26 cellular contexts compared by ENCODE assay signal in the genomic region with DNA sequence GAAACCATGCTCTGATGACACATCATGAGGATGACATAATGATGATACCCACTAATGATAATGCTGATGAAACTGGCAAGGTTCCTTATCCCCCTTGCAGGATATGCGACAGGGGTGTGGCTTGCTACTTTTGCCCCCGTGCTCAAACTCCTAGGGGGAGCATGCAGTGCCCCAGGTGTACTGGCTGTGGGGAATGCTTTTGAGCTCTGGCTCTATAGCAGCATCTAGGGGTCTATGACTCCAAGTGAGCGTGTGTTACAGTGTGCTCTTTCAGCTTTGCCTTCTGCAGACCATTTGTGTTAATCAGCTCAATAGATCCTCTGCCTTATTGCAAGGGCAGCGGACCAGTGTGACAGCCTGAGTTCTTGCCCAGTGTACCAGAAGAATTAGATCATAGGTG.
DNase-seq lines count a peak whose midpoint lies in the region; ATAC-seq lines count a peak whose summit lies in the region.
"Had no signal": no experiment of that assay in that cellular context is flagged by ENCODE, and none has a peak within 500 bp of the region (broad histone marks: within the 10 kb centered on the region; RNA-seq: fewer than 3 reads in every experiment).

No MANE protein-coding gene starts in this region.

- DNase-seq in H7 (peak; percentile 4), SK-N-DZ (ENCODE audit: low spot score) (peak; percentile 32), iPS-NIHi11 (ENCODE audit: low spot score) (peak; percentile 17), retina (peak; percentile 10)
- DNase-seq: AML-193; CD4-positive, alpha-beta T cell; DMS53; GM23248; IMR-90; KG1; MG63; NCI-H1105 treated with DMSO at 0.1 percent for 48 hours; NCI-H2029; NCI-H2227 treated with DMSO at 0.1 percent for 48 hours; NCI-H526 treated with DMSO at 0.1 percent for 48 hours; NK-92 treated with Interleukin-12 subunit alpha and Interleukin-12 subunit beta, amount 100 ng/mL, for 24 hours; PC-3; SJCRH30; T-cell had no signal

- no peaks in the 10 kb centered on the region for H3K27me3 ChIP-seq in H7 (ENCODE audit: control insufficient read depth, insufficient read depth, low read length)
- H3K27me3 ChIP-seq: BLaER1 treated with 17β-estradiol and CSF1 and Interleukin-3, amounts not matched to agents 10 nM and 100 nM; MG63; SJCRH30 had no signal

- H3K4me3 ChIP-seq in H7 (ENCODE audit: insufficient read depth, low read depth, low read length): no peak overlapping the region
- H3K4me3 ChIP-seq: A549; BLaER1 treated with 17β-estradiol and CSF1 and Interleukin-3, amounts not matched to agents 10 nM and 100 nM; GM23248; MG63; SJCRH30 had no signal

- H3K36me3 ChIP-seq in H7 (replicated peaks; ENCODE audit: control insufficient read depth, insufficient read depth, low read length): no peaks in the 10 kb centered on the region
- H3K36me3 ChIP-seq: BLaER1 treated with 17β-estradiol and CSF1 and Interleukin-3, amounts not matched to agents 10 nM and 100 nM; MG63; SJCRH30 had no signal

- no peak for ATAC-seq in GM18520 (IDR thresholded peaks at IDR 0.05; ENCODE audit: unreplicated experiment)
- ATAC-seq in GM18519 (IDR thresholded peaks at IDR 0.05; ENCODE audit: low FRiP score, unreplicated experiment): no peak
- ATAC-seq in HG03108 (IDR thresholded peaks at IDR 0.05; ENCODE audit: unreplicated experiment): no peak
- ATAC-seq: A549, HCT116, PC-3, Right ventricle myocardium inferior, T-cell had no signal
